In the genomic region with DNA sequence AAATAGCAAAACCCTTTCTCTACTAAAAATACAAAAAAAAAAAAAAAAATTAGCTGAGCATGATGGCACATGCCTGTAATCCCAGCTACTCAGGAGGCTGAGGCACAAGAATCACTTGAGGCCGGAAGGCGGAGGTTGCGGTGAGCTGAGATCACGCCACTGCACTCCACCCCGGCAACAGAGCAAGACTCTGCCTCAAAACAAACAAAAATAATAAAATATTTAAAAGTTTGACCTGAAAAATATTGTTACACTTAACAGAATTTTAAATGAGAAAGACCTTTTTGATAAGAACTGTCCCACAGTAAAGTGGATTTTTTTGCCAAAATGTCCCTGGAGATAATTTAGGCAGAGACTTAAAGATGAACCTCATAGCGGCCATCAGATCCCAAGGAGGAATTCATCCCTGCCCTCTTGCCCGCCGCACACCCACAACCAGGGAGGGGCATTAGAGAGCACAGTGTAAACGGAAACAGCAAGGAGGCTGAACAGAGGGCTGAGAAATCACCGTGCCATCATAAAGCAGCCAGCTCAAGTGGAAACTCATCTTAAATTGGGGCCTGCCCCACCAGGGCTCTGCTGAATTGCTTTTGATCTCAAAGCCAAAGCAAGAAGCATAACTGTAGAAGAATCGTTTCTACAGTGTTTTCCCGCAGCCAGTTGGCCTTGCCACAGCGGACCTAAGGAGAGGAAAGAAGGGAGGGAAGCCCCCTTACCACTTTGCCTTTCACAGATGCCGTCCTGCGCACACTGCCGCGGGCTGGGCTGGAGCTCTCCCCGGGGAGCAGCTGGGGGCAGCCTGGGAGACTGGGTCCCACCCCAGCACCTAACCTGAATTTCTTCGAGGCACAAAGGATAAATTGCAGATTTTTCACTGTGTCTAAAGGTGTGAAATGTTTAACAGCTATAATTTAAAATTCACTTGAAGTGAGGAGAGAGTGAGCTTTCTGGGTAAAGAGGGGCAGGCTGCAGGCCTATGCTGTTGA, we compare ENCODE assay signal across 14 cellular contexts. TPM values are rescaled to one million over a fixed set of nuclear protein-coding genes. Genes with fewer than 3 reads are reported as not detected.
A peak's percentile ranks its signal among the peaks of the same experiment; 100 is the strongest.
DNase-seq lines count a peak whose midpoint lies in the region; ATAC-seq and TF ChIP-seq lines count a peak whose summit lies in the region.
"Had no signal": no experiment of that assay in that cellular context is flagged by ENCODE, and none has a peak within 500 bp of the region (broad histone marks: within the 10 kb centered on the region; RNA-seq: fewer than 3 reads in every experiment).

No MANE protein-coding gene starts in this region.

- H3K27ac Mint-ChIP-seq in activated CD4-positive, alpha-beta T cell treated with anti-CD3 and anti-CD28 coated beads, Interleukin-2, amount 10 ng/mL, durations not matched to agents 7 days and 5 days, result peak overlapping the region; percentile 78
- peak overlapping the region; percentile 75 for H3K27ac Mint-ChIP-seq in activated CD8-positive, alpha-beta T cell treated with anti-CD3 and anti-CD28 coated beads for 36 hours
- H3K27ac Mint-ChIP-seq: activated CD8-positive, alpha-beta memory T cell treated with anti-CD3 and anti-CD28 coated beads, Interleukin-2, amount 10 ng/mL, durations not matched to agents 7 days and 5 days had no signal

- no peaks in the 10 kb centered on the region for H3K27me3 Mint-ChIP-seq in activated CD4-positive, alpha-beta T cell treated with anti-CD3 and anti-CD28 coated beads, Interleukin-2, amount 10 ng/mL, durations not matched to agents 7 days and 5 days
- no peaks in the 10 kb centered on the region for H3K27me3 Mint-ChIP-seq in activated CD8-positive, alpha-beta T cell treated with anti-CD3 and anti-CD28 coated beads for 36 hours
- H3K27me3 Mint-ChIP-seq: activated CD8-positive, alpha-beta memory T cell treated with anti-CD3 and anti-CD28 coated beads, Interleukin-2, amount 10 ng/mL, durations not matched to agents 7 days and 5 days had no signal

- H3K27ac ChIP-seq in caudate nucleus (ENCODE audit: low read depth, low read length), result no peak overlapping the region
- H3K27ac ChIP-seq: uterus had no signal

- DNase-seq in activated CD4-positive, alpha-beta T cell treated with anti-CD3 and anti-CD28 coated beads, Interleukin-2, amount 10 ng/mL, durations not matched to agents 7 days and 5 days, result no peak
- no peak for DNase-seq in activated CD4-positive, alpha-beta T cell treated with anti-CD3 and anti-CD28 coated beads for 4 hours
- peak; percentile 49 for DNase-seq in activated CD8-positive, alpha-beta T cell treated with anti-CD3 and anti-CD28 coated beads for 36 hours
- DNase-seq in sciatic nerve (ENCODE audit: low spot score), result no peak
- no peak for DNase-seq in caudate nucleus (lab: John Stamatoyannopoulos, UW)
- no peak for DNase-seq in NCI-H2107 (lab: John Stamatoyannopoulos, UW)
- no peak for DNase-seq in NCI-H1436 (lab: John Stamatoyannopoulos, UW)
- DNase-seq: activated CD8-positive, alpha-beta memory T cell treated with anti-CD3 and anti-CD28 coated beads, Interleukin-2, amount 10 ng/mL, durations not matched to agents 7 days and 5 days; cortex of kidney; NCI-H1048; SHP77 treated with DMSO at 0.1 percent for 48 hours; stimulated activated CD4-positive, alpha-beta T cell treated with anti-CD3 and anti-CD28 coated beads, Interleukin-2, amount 100 ng/mL, for 48 hours; uterus had no signal

- POLR2A ChIA-PET in activated CD4-positive, alpha-beta T cell treated with anti-CD3 and anti-CD28 coated beads, Interleukin-2, amount 10 ng/mL, durations not matched to agents 7 days and 5 days (lab: Charles Lee), result interaction anchor here (0.7 kb wide), 1 partner anchor 228 kb away, joined by 4 read pairs; no protein-coding TSS in a partner anchor
- POLR2A ChIA-PET in activated CD8-positive, alpha-beta T cell treated with anti-CD3 and anti-CD28 coated beads for 36 hours (lab: Charles Lee), result interaction anchor here (1.0 to 1.1 kb wide), 2 partner anchors 9 to 14 kb away, joined by 3 read pairs; no protein-coding TSS in a partner anchor

- H3K4me1 Mint-ChIP-seq in activated CD4-positive, alpha-beta T cell treated with anti-CD3 and anti-CD28 coated beads, Interleukin-2, amount 10 ng/mL, durations not matched to agents 7 days and 5 days, result peaks cover 36% of the 10 kb centered on the region
- H3K4me1 Mint-ChIP-seq in activated CD8-positive, alpha-beta T cell treated with anti-CD3 and anti-CD28 coated beads for 36 hours (ENCODE audit: low read depth), result peaks cover 32% of the 10 kb centered on the region

- CTCF ChIA-PET in activated CD4-positive, alpha-beta T cell treated with anti-CD3 and anti-CD28 coated beads, Interleukin-2, amount 10 ng/mL, durations not matched to agents 7 days and 5 days (lab: Charles Lee), result interaction anchor here (0.7 to 1.3 kb wide), 2 partner anchors 12 to 416 kb away, joined by 3 to 4 read pairs; no protein-coding TSS in a partner anchor
- CTCF ChIA-PET in activated CD8-positive, alpha-beta T cell treated with anti-CD3 and anti-CD28 coated beads for 36 hours (lab: Charles Lee), result interaction anchor here (1.4 kb wide), 1 partner anchor 21 kb away, joined by 10 read pairs; no protein-coding TSS in a partner anchor

- ATAC-seq in HG02610 (IDR thresholded peaks at IDR 0.05; ENCODE audit: unreplicated experiment) (peak; percentile 60), sciatic nerve (peak; percentile 55)
- peak; percentile 87 for ATAC-seq in activated CD8-positive, alpha-beta T cell treated with anti-CD3 and anti-CD28 coated beads for 36 hours
- ATAC-seq: activated CD8-positive, alpha-beta memory T cell treated with anti-CD3 and anti-CD28 coated beads, Interleukin-2, amount 10 ng/mL, durations not matched to agents 7 days and 5 days had no signal

- peaks cover 58% of the 10 kb centered on the region for H3K36me3 Mint-ChIP-seq in activated CD4-positive, alpha-beta T cell treated with anti-CD3 and anti-CD28 coated beads, Interleukin-2, amount 10 ng/mL, durations not matched to agents 7 days and 5 days (ENCODE audit: low read depth)
- H3K36me3 Mint-ChIP-seq in activated CD8-positive, alpha-beta T cell treated with anti-CD3 and anti-CD28 coated beads for 36 hours (ENCODE audit: low read depth), result peaks cover 54% of the 10 kb centered on the region

- H3K9me3 Mint-ChIP-seq in activated CD4-positive, alpha-beta T cell treated with anti-CD3 and anti-CD28 coated beads, Interleukin-2, amount 10 ng/mL, durations not matched to agents 7 days and 5 days, result no peaks in the 10 kb centered on the region
- no peaks in the 10 kb centered on the region for H3K9me3 Mint-ChIP-seq in activated CD8-positive, alpha-beta T cell treated with anti-CD3 and anti-CD28 coated beads for 36 hours

- no peak for TF ChIP-seq CTCF in activated CD8-positive, alpha-beta T cell treated with anti-CD3 and anti-CD28 coated beads for 36 hours (IDR thresholded peaks at IDR 0.05)

- no peak overlapping the region for H3K4me3 Mint-ChIP-seq in activated CD4-positive, alpha-beta T cell treated with anti-CD3 and anti-CD28 coated beads, Interleukin-2, amount 10 ng/mL, durations not matched to agents 7 days and 5 days
- no peak overlapping the region for H3K4me3 Mint-ChIP-seq in activated CD8-positive, alpha-beta T cell treated with anti-CD3 and anti-CD28 coated beads for 36 hours
- H3K4me3 Mint-ChIP-seq: activated CD8-positive, alpha-beta memory T cell treated with anti-CD3 and anti-CD28 coated beads, Interleukin-2, amount 10 ng/mL, durations not matched to agents 7 days and 5 days had no signal

- intact Hi-C loops in activated CD8-positive, alpha-beta T cell treated with anti-CD3 and anti-CD28 coated beads for 36 hours (cut with micrococcal nuclease), result no loop called here
- intact Hi-C loops in sciatic nerve (cut with DNase I), result no loop called here

RNA-seq across cellular contexts. Expression of a gene that starts 52.0 kb away (rescaled TPM):
- total RNA-seq in activated CD4-positive, alpha-beta T cell treated with anti-CD3 and anti-CD28 coated beads, Interleukin-2, amount 10 ng/mL, durations not matched to agents 7 days and 5 days, result under 1 TPM in 1 of 2 experiments, not detected in 1; 0.10 TPM
- total RNA-seq in activated CD8-positive, alpha-beta T cell treated with anti-CD3 and anti-CD28 coated beads for 36 hours, result under 1 TPM in 1 of 2 experiments, not detected in 1; 0.60 TPM
- total RNA-seq in sciatic nerve, result 12.6 TPM
- total RNA-seq: activated CD8-positive, alpha-beta memory T cell treated with anti-CD3 and anti-CD28 coated beads, Interleukin-2, amount 10 ng/mL, durations not matched to agents 7 days and 5 days had no signal
